18 cellular contexts compared by ENCODE assay signal in the genomic region with DNA sequence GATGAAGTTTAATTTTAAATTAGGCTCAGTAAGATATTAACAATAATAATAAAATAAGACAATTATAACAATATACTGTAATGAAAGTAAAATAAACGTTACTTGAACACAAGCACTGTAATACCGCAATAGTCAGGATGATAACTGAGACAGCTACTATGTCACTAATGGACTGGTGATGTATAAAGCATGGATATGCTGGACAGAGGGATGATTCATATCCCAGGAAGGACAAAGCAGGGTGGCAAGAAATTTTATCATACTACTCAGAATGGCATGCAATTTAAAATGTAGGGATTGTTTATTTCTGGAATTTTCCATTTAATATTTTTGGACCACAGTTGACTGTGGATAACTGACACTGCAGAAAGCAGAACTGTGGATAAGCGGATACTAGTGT.
A peak's percentile ranks its signal among the peaks of the same experiment; 100 is the strongest.
DNase-seq lines count a peak whose midpoint lies in the region; ATAC-seq and TF ChIP-seq lines count a peak whose summit lies in the region.
"Had no signal": no experiment of that assay in that cellular context is flagged by ENCODE, and none has a peak within 500 bp of the region (broad histone marks: within the 10 kb centered on the region; RNA-seq: fewer than 3 reads in every experiment).

No MANE protein-coding gene starts in this region.

- no peak overlapping the region for H3K27ac Mint-ChIP-seq in activated CD4-positive, alpha-beta memory T cell treated with anti-CD3 and anti-CD28 coated beads, Interleukin-2, amount 10 ng/mL, durations not matched to agents 7 days and 5 days
- H3K27ac Mint-ChIP-seq: CD8-positive, alpha-beta memory T cell had no signal

- no peak for TF ChIP-seq CTCF in epithelial cell of esophagus (IDR thresholded peaks at IDR 0.05; ENCODE audit: insufficient read depth, low read depth, low read length, missing control alignments)

- CTCF ChIA-PET in activated CD4-positive, alpha-beta memory T cell treated with anti-CD3 and anti-CD28 coated beads, Interleukin-2, amount 10 ng/mL, durations not matched to agents 7 days and 5 days (lab: Charles Lee), result no interaction called here

- no peaks in the 10 kb centered on the region for H3K27me3 Mint-ChIP-seq in activated CD4-positive, alpha-beta memory T cell treated with anti-CD3 and anti-CD28 coated beads, Interleukin-2, amount 10 ng/mL, durations not matched to agents 7 days and 5 days
- H3K27me3 Mint-ChIP-seq: CD8-positive, alpha-beta memory T cell had no signal

- H3K9me3 Mint-ChIP-seq in activated CD4-positive, alpha-beta memory T cell treated with anti-CD3 and anti-CD28 coated beads, Interleukin-2, amount 10 ng/mL, durations not matched to agents 7 days and 5 days, result no peaks in the 10 kb centered on the region

- no peak for ATAC-seq in HG02981 (IDR thresholded peaks at IDR 0.05; ENCODE audit: unreplicated experiment)
- ATAC-seq: A549, K562 had no signal

- no peaks in the 10 kb centered on the region for H3K27me3 ChIP-seq in MG63
- H3K27me3 ChIP-seq: BLaER1 treated with 17β-estradiol and CSF1 and Interleukin-3, amounts not matched to agents 10 nM and 100 nM; SJCRH30 had no signal

- no peaks in the 10 kb centered on the region for H3K36me3 ChIP-seq in MG63

- H3K4me3 ChIP-seq in epithelial cell of esophagus (ENCODE audit: low read length), result no peak overlapping the region
- no peak overlapping the region for H3K4me3 ChIP-seq in MG63
- H3K4me3 ChIP-seq: A549; BLaER1 treated with 17β-estradiol and CSF1 and Interleukin-3, amounts not matched to agents 10 nM and 100 nM; HAP-1; K562; SJCRH30 had no signal

- no peaks in the 10 kb centered on the region for H3K4me1 Mint-ChIP-seq in activated CD4-positive, alpha-beta memory T cell treated with anti-CD3 and anti-CD28 coated beads, Interleukin-2, amount 10 ng/mL, durations not matched to agents 7 days and 5 days
- H3K4me1 Mint-ChIP-seq: CD8-positive, alpha-beta memory T cell had no signal

- H3K9me3 ChIP-seq in MG63, result no peaks in the 10 kb centered on the region
- H3K9me3 ChIP-seq: A549, HAP-1, SJCRH30 had no signal

- DNase-seq in ELR (ENCODE audit: low read depth), result peak; percentile 54
- peak; percentile 4 for DNase-seq in NCI-H226
- peak; percentile 23 for DNase-seq in epithelial cell of esophagus (ENCODE audit: low read depth)
- DNase-seq in iris pigment epithelial cell (ENCODE audit: low read depth), result peak; percentile 24
- no peak for DNase-seq in MG63
- DNase-seq in activated CD4-positive, alpha-beta memory T cell treated with anti-CD3 and anti-CD28 coated beads, Interleukin-2, amount 10 ng/mL, durations not matched to agents 7 days and 5 days, result no peak
- DNase-seq: CD8-positive, alpha-beta memory T cell; DND-41; NCI-H1436; NCI-H2029; NCI-H2171; NCI-H446 treated with DMSO at 0.1 percent for 48 hours; SJCRH30 had no signal

- H3K4me3 Mint-ChIP-seq in activated CD4-positive, alpha-beta memory T cell treated with anti-CD3 and anti-CD28 coated beads, Interleukin-2, amount 10 ng/mL, durations not matched to agents 7 days and 5 days, result no peak overlapping the region
- H3K4me3 Mint-ChIP-seq: CD8-positive, alpha-beta memory T cell had no signal

- POLR2A ChIA-PET in activated CD4-positive, alpha-beta memory T cell treated with anti-CD3 and anti-CD28 coated beads, Interleukin-2, amount 10 ng/mL, durations not matched to agents 7 days and 5 days (lab: Charles Lee), result no interaction called here

- peaks cover 24% of the 10 kb centered on the region for H3K36me3 Mint-ChIP-seq in activated CD4-positive, alpha-beta memory T cell treated with anti-CD3 and anti-CD28 coated beads, Interleukin-2, amount 10 ng/mL, durations not matched to agents 7 days and 5 days (ENCODE audit: low read depth)

Comparison
In these comparisons a context has a peak if more than half of its experiments do, and no peak if none do; other contexts are left out.
1. DNase-seq: peak in ELR (single experiment), NCI-H226 (single experiment), epithelial cell of esophagus (single experiment) and iris pigment epithelial cell (single experiment); none in MG63 (single experiment) and activated CD4-positive, alpha-beta memory T cell treated with anti-CD3 and anti-CD28 coated beads, Interleukin-2, amount 10 ng/mL, durations not matched to agents 7 days and 5 days (single experiment).